In the genomic region with DNA sequence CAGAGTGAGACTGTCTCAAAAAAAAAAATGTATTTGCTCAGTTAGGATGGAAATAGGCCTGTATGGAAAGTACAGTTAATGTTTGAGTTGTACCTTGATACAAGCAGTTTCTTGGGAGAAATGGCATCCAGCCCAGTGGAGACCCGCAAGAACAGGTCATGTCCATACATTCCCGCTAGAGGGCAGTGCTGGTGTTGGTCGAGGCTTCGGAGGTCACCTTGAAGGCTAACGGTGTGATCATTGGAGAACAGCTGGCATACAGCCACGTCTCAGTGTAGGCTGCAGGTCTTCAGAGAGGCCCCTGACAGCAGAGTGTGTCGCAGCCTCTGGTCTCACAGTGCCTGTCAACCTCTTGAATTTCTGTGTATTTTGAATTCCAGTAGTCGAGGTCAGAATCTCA, we compare ENCODE assay signal across 8 cellular contexts. TPM values are rescaled to one million over a fixed set of nuclear protein-coding genes. Genes with fewer than 3 reads are reported as not detected.
DNase-seq lines count a peak whose midpoint lies in the region; TF ChIP-seq lines count a peak whose summit lies in the region.

No MANE protein-coding gene starts in this region.

- H3K4me3 ChIP-seq in AG04449 (ENCODE audit: low read depth, low read length) (no peak overlapping the region), adrenal gland (no peak overlapping the region)

- CTCF ChIA-PET in AG04449 (lab: Yijun Ruan, JAX) = no interaction called here

- H3K27me3 ChIP-seq in adrenal gland = no peaks in the 10 kb centered on the region

- 23 to 39% (median 24%) methylated on average over 4 to 8 of the region's 8 CpGs for WGBS in adrenal gland, 4 donors

- H3K36me3 ChIP-seq in adrenal gland (replicated peaks in 1 of 2) = no peaks in the 10 kb centered on the region

- peak; percentile 6 for TF ChIP-seq CTCF in AG04449 (IDR thresholded peaks at IDR 0.05; ENCODE audit: insufficient read depth, low read length, missing control alignments)
- TF ChIP-seq CTCF in GM20000 (IDR thresholded peaks at IDR 0.05; ENCODE audit: extremely low read depth, missing control alignments) = peak; percentile 39
- peak; percentile 31 to 62 (median 56) for TF ChIP-seq CTCF in adrenal gland (IDR thresholded peaks at IDR 0.05)

- peaks cover 2 to 5% of the 10 kb centered on the region in 2 donors for H3K4me1 Mint-ChIP-seq in immature natural killer cell

- H3K4me3 Mint-ChIP-seq in immature natural killer cell = no peak overlapping the region

- no peaks in the 10 kb centered on the region for H3K27me3 Mint-ChIP-seq in immature natural killer cell (ENCODE audit: low read depth in 3 of 3)

- peaks cover 2 to 7% (median 7%) of the 10 kb centered on the region in 3 donors for H3K36me3 Mint-ChIP-seq in immature natural killer cell

- peaks cover 0 to 3% (median 0%) of the 10 kb centered on the region in 6 donors for H3K9me3 Mint-ChIP-seq in immature natural killer cell

- DNase-seq in AG04449 (ENCODE audit: low read depth, low spot score) (no peak), GM20000 (ENCODE audit: low spot score) (peak; percentile 37), RPMI7951 (ENCODE audit: low read depth) (peak; percentile 19), adrenal gland (peak; percentile 34 to 88 (median 68)), immature natural killer cell (peak; percentile 46 to 60 (median 55)), DMS153 (lab: John Stamatoyannopoulos, UW) (no peak), amniotic stem cell (lab: John Stamatoyannopoulos, UW) (no peak)
- DNase-seq in stimulated activated CD4-positive, alpha-beta T cell treated with anti-CD3 and anti-CD28 coated beads, Interleukin-4, amount 100 ng/mL, for 1 hour = peak; percentile 30

- POLR2A ChIA-PET in AG04449 (lab: Yijun Ruan, JAX) = no interaction called here

- no peak overlapping the region for H3K27ac ChIP-seq in adrenal gland

- H3K4me1 ChIP-seq in adrenal gland (replicated peaks in 1 of 2) = no peaks in the 10 kb centered on the region

- H3K27ac Mint-ChIP-seq in immature natural killer cell = peak overlapping the region in 2 of 6 donors; percentile 3 to 11

- no peaks in the 10 kb centered on the region for H3K9me3 ChIP-seq in adrenal gland (replicated peaks in 1 of 3)

- TF ChIP-seq POLR2A in adrenal gland (IDR thresholded peaks at IDR 0.05) = no peak

- intact Hi-C loops in adrenal gland (cut with DNase I) = no loop called here

RNA-seq across cellular contexts. Expression of gene ZNF610, which starts 7.5 kb away (rescaled TPM):
- 1.4 and 1.6 TPM in 2 replicates for total RNA-seq in RPMI7951 (2014; rRNA removed; shearing (Covaris generic))
- 10 to 100 TPM in 1 of 8 donors, 1 to 10 TPM in 7; 1.9 to 10.2 (median 4.2) TPM for total RNA-seq in adrenal gland
- polyA plus RNA-seq in adrenal gland (10 to 100 TPM in 1 of 3 donors, 1 to 10 TPM in 2; 2.9 to 13.6 (median 4.3) TPM), immature natural killer cell (1 to 10 TPM in 1 of 3 donors, under 1 TPM in 1, not detected in 1; 0.63 to 1.3 TPM)

RNA-seq across cellular contexts. Expression of gene ZNF880, which starts 26.2 kb away (rescaled TPM):
- 13.1 and 17.0 TPM in 2 replicates for total RNA-seq in RPMI7951 (2014; rRNA removed; shearing (Covaris generic))
- total RNA-seq in adrenal gland = 10 to 100 TPM in 7 of 8 donors, 1 to 10 TPM in 1; 7.5 to 18.8 (median 15.5) TPM
- polyA plus RNA-seq in adrenal gland = 10 to 100 TPM; 18.3 to 19.4 (median 18.8) TPM
- polyA plus RNA-seq in immature natural killer cell = 10 to 100 TPM; 27.3 to 30.1 (median 29.1) TPM

RNA-seq across cellular contexts. Expression of gene ZNF480, which starts 46.6 kb away (rescaled TPM):
- total RNA-seq in RPMI7951 (2014; rRNA removed; shearing (Covaris generic)) = 8.7 and 10.8 TPM in 2 replicates
- total RNA-seq in adrenal gland = 10 to 100 TPM in 4 of 8 donors, 1 to 10 TPM in 4; 2.1 to 15.1 (median 9.5) TPM
- 10 to 100 TPM in 2 of 3 donors, 1 to 10 TPM in 1; 7.2 to 16.3 (median 13.2) TPM for polyA plus RNA-seq in adrenal gland
- 10 to 100 TPM; 12.4 to 22.4 (median 22.0) TPM for polyA plus RNA-seq in immature natural killer cell

RNA-seq across cellular contexts. Expression of gene ZNF528, which starts 54.1 kb away (rescaled TPM):
- 6.6 and 7.5 TPM in 2 replicates for total RNA-seq in RPMI7951 (2014; rRNA removed; shearing (Covaris generic))
- 10 to 100 TPM in 7 of 8 donors, 1 to 10 TPM in 1; 7.6 to 48.5 (median 23.4) TPM for total RNA-seq in adrenal gland
- 10 to 100 TPM in 2 of 3 donors, 1 to 10 TPM in 1; 10.0 to 29.8 (median 22.4) TPM for polyA plus RNA-seq in adrenal gland
- 10 to 100 TPM in 2 of 3 donors, 1 to 10 TPM in 1; 9.9 to 15.2 (median 12.0) TPM for polyA plus RNA-seq in immature natural killer cell

Comparison
In these comparisons a context has a peak if more than half of its experiments do, and no peak if none do; other contexts are left out.
1. DNase-seq: peak in GM20000 (single experiment), RPMI7951 (single experiment), adrenal gland (7 of 7), immature natural killer cell (3 of 3) and stimulated activated CD4-positive, alpha-beta T cell treated with anti-CD3 and anti-CD28 coated beads, Interleukin-4, amount 100 ng/mL, for 1 hour (single experiment); none in AG04449 (single experiment), DMS153 (single experiment) and amniotic stem cell (single experiment).
2. Peak in every context shown above with its lines, with median percentiles within 50 percentile points of each other: CTCF ChIP-seq.